In genomic region chr12:26317942-26318565, GRCh38 we compare ENCODE assay signal across 8 cellular contexts.
DNase-seq lines count a peak whose midpoint lies in the region; ATAC-seq and TF ChIP-seq lines count a peak whose summit lies in the region.

No MANE protein-coding gene starts in this region.

- peak; percentile 55 for ATAC-seq in GM21423 (IDR thresholded peaks at IDR 0.05; ENCODE audit: unreplicated experiment)

- TF ChIP-seq CTCF in mesothelial cell of epicardium (IDR thresholded peaks at IDR 0.05; ENCODE audit: unreplicated experiment), result no peak

- peaks cover 18% of the 10 kb centered on the region for H3K9me3 Mint-ChIP-seq in mesothelial cell of epicardium

- peaks cover 2% of the 10 kb centered on the region for H3K4me1 Mint-ChIP-seq in mesothelial cell of epicardium

- H3K36me3 Mint-ChIP-seq in mesothelial cell of epicardium, result peaks cover 3% of the 10 kb centered on the region

- DNase-seq in AG08395 (ENCODE audit: low spot score) (peak; percentile 33), HPDE6-E6E7 (ENCODE audit: extremely low spot score) (peak; percentile 54), fibroblast of gingiva (ENCODE audit: low read depth) (peak; percentile 10), SKM-1 treated with dmso at 0.1 percent for 144 hours (lab: John Stamatoyannopoulos, UW; ENCODE audit: unreplicated experiment) (no peak), mesothelial cell of epicardium (ENCODE audit: low spot score in 2 of 2, unreplicated experiment in 2 of 2) (no peak), midbrain (lab: John Stamatoyannopoulos, UW) (no peak), GM19238 (ENCODE audit: insufficient read length, low spot score) (no peak)

- no peak overlapping the region for H3K4me3 Mint-ChIP-seq in mesothelial cell of epicardium

- H3K27me3 Mint-ChIP-seq in mesothelial cell of epicardium (ENCODE audit: low read depth), result no peaks in the 10 kb centered on the region

- no peak overlapping the region for H3K27ac Mint-ChIP-seq in mesothelial cell of epicardium

Comparison
In these comparisons a context has a peak if more than half of its experiments do, and no peak if none do; other contexts are left out.
1. DNase-seq: peak in AG08395 (single experiment), HPDE6-E6E7 (single experiment) and fibroblast of gingiva (single experiment); none in SKM-1 treated with dmso at 0.1 percent for 144 hours (single experiment), mesothelial cell of epicardium (0 of 2), midbrain (single experiment) and GM19238 (single experiment).